In genomic region chr19:3817761-3818160, GRCh38 we compare ENCODE assay signal across 12 cellular contexts. TPM values are rescaled to one million over a fixed set of nuclear protein-coding genes. Genes with fewer than 3 reads are reported as not detected.
"Had no signal": no experiment of that assay in that cellular context is flagged by ENCODE, and none has a peak within 500 bp of the region (broad histone marks: within the 10 kb centered on the region; RNA-seq: fewer than 3 reads in every experiment).

No MANE protein-coding gene starts in this region.

- H3K9me3 Mint-ChIP-seq: activated naive CD8-positive, alpha-beta T cell treated with anti-CD3 and anti-CD28 coated beads, Interleukin-2, amount 10 ng/mL, durations not matched to agents 7 days and 5 days; T-helper 1 cell treated with Interleukin-12 subunit alpha and Interleukin-12 subunit beta and Interleukin-4 antibody, amounts not matched to agents 30 μg/mL and 1 μg/mL, for 36 hours had no signal

- H3K27ac Mint-ChIP-seq: activated naive CD8-positive, alpha-beta T cell treated with anti-CD3 and anti-CD28 coated beads, Interleukin-2, amount 10 ng/mL, durations not matched to agents 7 days and 5 days; T-helper 1 cell treated with Interleukin-12 subunit alpha and Interleukin-12 subunit beta and Interleukin-4 antibody, amounts not matched to agents 30 μg/mL and 1 μg/mL, for 36 hours had no signal

- FAIRE-seq: urothelium cell line had no signal

- DNase-seq: activated CD8-positive, alpha-beta memory T cell treated with anti-CD3 and anti-CD28 coated beads, Interleukin-2, amount 50 U/mL, for 48 hours; activated effector memory CD4-positive, alpha-beta T cell treated with Interleukin-2 at 50 U/mL for 16 hours; activated naive CD8-positive, alpha-beta T cell treated with anti-CD3 and anti-CD28 coated beads, Interleukin-2, amount 10 ng/mL, durations not matched to agents 7 days and 5 days; aorta; dorsolateral prefrontal cortex; thyroid gland had no signal

- H3K27me3 Mint-ChIP-seq: activated naive CD8-positive, alpha-beta T cell treated with anti-CD3 and anti-CD28 coated beads, Interleukin-2, amount 10 ng/mL, durations not matched to agents 7 days and 5 days had no signal

- H3K4me3 Mint-ChIP-seq: activated naive CD8-positive, alpha-beta T cell treated with anti-CD3 and anti-CD28 coated beads, Interleukin-2, amount 10 ng/mL, durations not matched to agents 7 days and 5 days; T-helper 1 cell treated with Interleukin-12 subunit alpha and Interleukin-12 subunit beta and Interleukin-4 antibody, amounts not matched to agents 30 μg/mL and 1 μg/mL, for 36 hours had no signal

RNA-seq across cellular contexts. Expression of gene MATK, which starts 31.6 kb away (rescaled TPM):
- total RNA-seq: fibroblast of villous mesenchyme had no signal

RNA-seq across cellular contexts. Expression of gene RAX2, which starts 45.7 kb away (rescaled TPM):
- total RNA-seq: activated naive CD8-positive, alpha-beta T cell treated with anti-CD3 and anti-CD28 coated beads, Interleukin-2, amount 10 ng/mL, durations not matched to agents 7 days and 5 days; aorta; cerebellum; esophagus muscularis mucosa; fibroblast of villous mesenchyme; lung; thyroid gland had no signal

RNA-seq across cellular contexts. Expression of gene ZFR2, which starts 51.1 kb away (rescaled TPM):
- total RNA-seq: aorta, fibroblast of villous mesenchyme, thyroid gland had no signal
